ENCODE assay signal across 23 cellular contexts in the genomic region with DNA sequence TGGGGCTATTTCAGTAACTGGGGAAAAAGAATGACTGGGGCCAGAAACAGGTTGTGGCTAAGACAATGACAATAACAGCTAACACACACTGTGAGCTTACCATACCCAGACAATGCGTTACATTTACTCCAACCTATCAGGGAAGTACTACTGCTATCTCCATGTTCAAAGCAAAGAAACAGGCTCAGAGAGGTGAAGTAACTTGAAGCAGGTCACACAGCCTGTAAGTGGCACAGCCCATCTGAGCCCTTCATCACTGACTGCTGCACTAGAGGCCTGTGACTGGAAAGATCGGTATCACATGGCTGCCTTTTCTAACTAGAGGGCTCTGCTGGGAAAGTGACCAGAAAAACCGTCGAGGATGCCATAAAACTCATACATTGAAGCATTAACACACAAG.
"Had no signal": no experiment of that assay in that cellular context is flagged by ENCODE, and none has a peak within 500 bp of the region (broad histone marks: within the 10 kb centered on the region; RNA-seq: fewer than 3 reads in every experiment).

No MANE protein-coding gene starts in this region.

- H2AFZ ChIP-seq: hepatocyte, neural progenitor cell had no signal

- H3K4me3 Mint-ChIP-seq: endodermal cell; natural killer cell treated with Interleukin-12 subunit alpha and Interleukin-12 subunit beta and Interleukin-15 and Interleukin-18, amount 100 ng/mL, for 72 hours; neural progenitor cell had no signal

- H3K4me1 Mint-ChIP-seq: endodermal cell had no signal

- H3K9me3 ChIP-seq: ovary, right atrium auricular region, stomach, thoracic aorta had no signal

- H3K4me1 ChIP-seq: neural progenitor cell had no signal

- H3K27me3 Mint-ChIP-seq: natural killer cell treated with Interleukin-12 subunit alpha and Interleukin-12 subunit beta and Interleukin-15 and Interleukin-18, amount 100 ng/mL, for 72 hours had no signal

- H3K27ac ChIP-seq: hepatocyte, neural progenitor cell, ovary, right atrium auricular region, stomach, thoracic aorta had no signal

- H3K36me3 ChIP-seq: ovary had no signal

- H3K27me3 ChIP-seq: hepatocyte, neural progenitor cell, ovary, right atrium auricular region, stomach had no signal

- H3K9me3 Mint-ChIP-seq: endodermal cell; natural killer cell treated with Interleukin-12 subunit alpha and Interleukin-12 subunit beta and Interleukin-15 and Interleukin-18, amount 100 ng/mL, for 72 hours; neural progenitor cell had no signal

- FAIRE-seq: colon, kidney, small intestine had no signal

- ATAC-seq: left cardiac atrium; left ventricle myocardium superior; natural killer cell treated with Interleukin-12 subunit alpha and Interleukin-12 subunit beta and Interleukin-15 and Interleukin-18, amount 100 ng/mL, for 72 hours had no signal

- H3K4me3 ChIP-seq: hepatocyte, lung, neural progenitor cell, ovary, right atrium auricular region, stomach, thoracic aorta had no signal

- H3K27ac Mint-ChIP-seq: endodermal cell; natural killer cell treated with Interleukin-12 subunit alpha and Interleukin-12 subunit beta and Interleukin-15 and Interleukin-18, amount 100 ng/mL, for 72 hours; neural progenitor cell had no signal

- H3K9ac ChIP-seq: neural progenitor cell had no signal

- DNase-seq: effector CD4-positive, alpha-beta T cell; endodermal cell; foreskin melanocyte; head of caudate nucleus; kidney; left cardiac atrium; left ventricle myocardium superior; mesenchymal stem cell; midbrain; nucleus accumbens; ovary; small intestine; stimulated activated CD4-positive, alpha-beta T cell treated with anti-CD3 and anti-CD28 coated beads, Interleukin-12 subunit alpha, Interleukin-12 subunit beta, amount 100 ng/mL, for 4 hours; stomach; substantia nigra; trophoblast cell had no signal

- H3K4me2 ChIP-seq: hepatocyte, neural progenitor cell had no signal
